In genomic region chr2:20670315-20671035, GRCh38 we compare ENCODE assay signal across 17 cellular contexts. TPM values are rescaled to one million over a fixed set of nuclear protein-coding genes. Genes with fewer than 3 reads are reported as not detected.
DNase-seq lines count a peak whose midpoint lies in the region; ATAC-seq and TF ChIP-seq lines count a peak whose summit lies in the region.
"Had no signal": no experiment of that assay in that cellular context is flagged by ENCODE, and none has a peak within 500 bp of the region (broad histone marks: within the 10 kb centered on the region; RNA-seq: fewer than 3 reads in every experiment).

No MANE protein-coding gene starts in this region.

- no peaks in the 10 kb centered on the region for H3K79me1 ChIP-seq in mesendoderm (ENCODE audit: low read length)

- no peak overlapping the region for H3K18ac ChIP-seq in mesendoderm (ENCODE audit: low read length)

- H3K36me3 ChIP-seq in H7 (replicated peaks; ENCODE audit: control insufficient read depth, insufficient read depth, low read length) (no peaks in the 10 kb centered on the region), ectodermal cell (ENCODE audit: control insufficient read depth, insufficient read depth, low read length) (no peaks in the 10 kb centered on the region), mesendoderm (ENCODE audit: control insufficient read depth, insufficient read depth, low read length) (no peaks in the 10 kb centered on the region), smooth muscle cell (ENCODE audit: low read depth) (no peaks in the 10 kb centered on the region)
- H3K36me3 ChIP-seq: gastroesophageal sphincter had no signal

- no peaks in the 10 kb centered on the region for H3F3A ChIP-seq in smooth muscle cell (ENCODE audit: low read depth)

- no peaks in the 10 kb centered on the region for H4K20me1 ChIP-seq in smooth muscle cell (ENCODE audit: low read depth)

- no peak overlapping the region for H3K27ac Mint-ChIP-seq in glutamatergic neuron (ENCODE audit: unreplicated experiment)
- H3K27ac Mint-ChIP-seq: activated T-helper 2 cell treated with anti-CD3 and anti-CD28 coated beads, Interferon-gamma antibody, Interleukin-2, Interleukin-4, amounts not matched to agents 10 μg/mL and 5 μg/mL and 100 μg/mL, durations not matched to agents 14 hours and 24 hours and 36 hours had no signal

- H3K36me3 Mint-ChIP-seq in glutamatergic neuron (ENCODE audit: unreplicated experiment), result no peaks in the 10 kb centered on the region
- H3K36me3 Mint-ChIP-seq: CD4-positive, alpha-beta memory T cell had no signal

- H3K4me3 Mint-ChIP-seq in glutamatergic neuron (ENCODE audit: unreplicated experiment), result no peak overlapping the region

- H3K27me3 Mint-ChIP-seq in glutamatergic neuron (ENCODE audit: unreplicated experiment), result peaks cover 31% of the 10 kb centered on the region

- no peak overlapping the region for H2AFZ ChIP-seq in smooth muscle cell (ENCODE audit: low read depth)

- H4K8ac ChIP-seq in mesendoderm (ENCODE audit: low read depth, low read length), result no peak overlapping the region

- H3K27ac ChIP-seq in ectodermal cell (ENCODE audit: insufficient read depth, low read depth, low read length, poor library complexity, severe bottlenecking), result no peak overlapping the region
- H3K27ac ChIP-seq in mesendoderm (ENCODE audit: low read depth, low read length), result no peak overlapping the region
- no peak overlapping the region for H3K27ac ChIP-seq in smooth muscle cell (ENCODE audit: low read depth)
- H3K27ac ChIP-seq: spleen, testis had no signal

- H3K79me2 ChIP-seq in mesendoderm (ENCODE audit: control insufficient read depth, insufficient read depth, low read length) (no peaks in the 10 kb centered on the region), smooth muscle cell (ENCODE audit: low read depth) (no peaks in the 10 kb centered on the region)

- no peak overlapping the region for H2BK15ac ChIP-seq in mesendoderm (replicated peaks; ENCODE audit: low read depth)

- H2BK120ac ChIP-seq in mesendoderm (ENCODE audit: low read depth, low read length), result no peak overlapping the region

- H3K9me3 ChIP-seq in ectodermal cell (ENCODE audit: control insufficient read depth, low read length), result no peaks in the 10 kb centered on the region
- H3K9me3 ChIP-seq in smooth muscle cell (replicated peaks; ENCODE audit: low read depth), result no peaks in the 10 kb centered on the region
- H3K9me3 ChIP-seq: gastroesophageal sphincter, spleen, testis had no signal

- no peak overlapping the region for H2AK5ac ChIP-seq in mesendoderm (ENCODE audit: low read length)

- H3K27me3 ChIP-seq in H7 (ENCODE audit: control insufficient read depth, insufficient read depth, low read length), result peaks cover 76% of the 10 kb centered on the region
- peaks cover 93% of the 10 kb centered on the region for H3K27me3 ChIP-seq in ectodermal cell (ENCODE audit: control insufficient read depth, insufficient read depth, low read length, poor library complexity, severe bottlenecking)
- H3K27me3 ChIP-seq in mesendoderm (ENCODE audit: insufficient read depth, low read length, poor library complexity), result peaks cover 55% of the 10 kb centered on the region
- H3K27me3 ChIP-seq in smooth muscle cell (ENCODE audit: low read depth), result peaks cover 85% of the 10 kb centered on the region

- no peak overlapping the region for H3K4me2 ChIP-seq in mesendoderm (ENCODE audit: low read length)
- H3K4me2 ChIP-seq in smooth muscle cell, result peak overlapping the region; percentile 44

- H3K4me1 Mint-ChIP-seq in glutamatergic neuron (ENCODE audit: low read depth, unreplicated experiment), result peaks cover 2% of the 10 kb centered on the region

- ATAC-seq in HG03097 (IDR thresholded peaks at IDR 0.05; ENCODE audit: low FRiP score, unreplicated experiment), result no peak
- ATAC-seq in HG03442 (IDR thresholded peaks at IDR 0.05; ENCODE audit: unreplicated experiment), result no peak
- no peak for ATAC-seq in GM18517 (IDR thresholded peaks at IDR 0.05; ENCODE audit: unreplicated experiment)
- ATAC-seq: gastroesophageal sphincter had no signal

- H4K5ac ChIP-seq in mesendoderm (ENCODE audit: low read length), result no peak overlapping the region

- peak overlapping the region; percentile 46 for H3K56ac ChIP-seq in mesendoderm (ENCODE audit: low read length)

- H3K23ac ChIP-seq in mesendoderm (ENCODE audit: low read length), result peak overlapping the region; percentile 92

- DNase-seq in H7 (peak; percentile 82), mesendoderm (peak; percentile 56), smooth muscle cell (lab: John Stamatoyannopoulos, UW; ENCODE audit: unreplicated experiment) (no peak), glutamatergic neuron (no peak)
- DNase-seq: activated CD4-positive, alpha-beta T cell treated with anti-CD3 and anti-CD28 coated beads for 48 hours; CD4-positive, alpha-beta memory T cell; NCI-H1092; NCI-H510A; spleen; testis had no signal

- 8 to 9% methylated on average over 83 of the region's 83 CpGs for WGBS in ectodermal cell, 2 experiments
- WGBS in mesendoderm (ENCODE audit: extremely low coverage, insufficient coverage, low lambda C conversion rate), result no CpG with 5 or more reads among the region's 83 CpGs
- WGBS in smooth muscle cell (ENCODE audit: low lambda C conversion rate), result 7% methylated on average over 78 of the region's 83 CpGs

- H3K4me1 ChIP-seq in ectodermal cell (ENCODE audit: control insufficient read depth, insufficient read depth, low read length) (peaks cover 41% of the 10 kb centered on the region), mesendoderm (ENCODE audit: control insufficient read depth, low read depth, low read length) (peaks cover 7% of the 10 kb centered on the region), smooth muscle cell (ENCODE audit: low read depth) (peaks cover 22% of the 10 kb centered on the region)

- H3K4ac ChIP-seq in mesendoderm (ENCODE audit: low read depth, low read length), result no peak overlapping the region

- no peak overlapping the region for H3K9ac ChIP-seq in mesendoderm (ENCODE audit: low read length)
- H3K9ac ChIP-seq in smooth muscle cell (ENCODE audit: low read depth), result no peak overlapping the region

- no peak overlapping the region for H2BK5ac ChIP-seq in mesendoderm (ENCODE audit: low read length)

- TF ChIP-seq CTCF in smooth muscle cell (IDR thresholded peaks at IDR 0.05; ENCODE audit: borderline replicate concordance, insufficient read depth, poor library complexity, severe bottlenecking) (no peak), glutamatergic neuron (IDR thresholded peaks at IDR 0.05; ENCODE audit: partially characterized antibody, unreplicated experiment) (no peak)

- H3K4me3 ChIP-seq in H7 (ENCODE audit: insufficient read depth, low read depth, low read length) (no peak overlapping the region), ectodermal cell (ENCODE audit: insufficient read depth, low read depth, low read length) (peak overlapping the region; percentile 16), mesendoderm (ENCODE audit: low read length) (no peak overlapping the region), smooth muscle cell (no peak overlapping the region)
- H3K4me3 ChIP-seq: testis had no signal

- H3K9me3 Mint-ChIP-seq in glutamatergic neuron (ENCODE audit: unreplicated experiment), result peaks cover 10% of the 10 kb centered on the region
- H3K9me3 Mint-ChIP-seq: activated T-helper 2 cell treated with anti-CD3 and anti-CD28 coated beads, Interferon-gamma antibody, Interleukin-2, Interleukin-4, amounts not matched to agents 10 μg/mL and 5 μg/mL and 100 μg/mL, durations not matched to agents 14 hours and 24 hours and 36 hours had no signal

RNA-seq across cellular contexts. Expression of gene GDF7, which starts 3.5 kb away (rescaled TPM):
- total RNA-seq in H7 (2014; rRNA removed; shearing (Covaris generic)), result 1.4 TPM in 2 replicates
- polyA plus RNA-seq in ectodermal cell (2013, experiment 1 of 4), result 9.3 TPM
- polyA plus RNA-seq in ectodermal cell (2013, experiment 2 of 4), result 9.5 TPM
- 9.9 TPM for polyA plus RNA-seq in ectodermal cell (2013, experiment 3 of 4)
- 12.2 TPM for polyA plus RNA-seq in ectodermal cell (2013, experiment 4 of 4)
- 0.03 TPM for polyA plus RNA-seq in mesendoderm (2013, experiment 1 of 2)
- polyA plus RNA-seq in mesendoderm (2013, experiment 2 of 2), result 0.01 TPM
- under 0.01 and 0.27 TPM in 2 replicates for total RNA-seq in smooth muscle cell
- not detected in 2 replicates for polyA plus RNA-seq in smooth muscle cell
- not detected for total RNA-seq in glutamatergic neuron (ENCODE audit: unreplicated experiment)
- total RNA-seq: myocyte had no signal

RNA-seq across cellular contexts. Expression of gene HS1BP3, which starts 19.6 kb away (rescaled TPM):
- total RNA-seq in H7 (2014; rRNA removed; shearing (Covaris generic)), result 30.2 and 41.3 TPM in 2 replicates
- polyA plus RNA-seq in ectodermal cell (2013, experiment 1 of 4), result 28.6 TPM
- 30.1 TPM for polyA plus RNA-seq in ectodermal cell (2013, experiment 2 of 4)
- 21.9 TPM for polyA plus RNA-seq in ectodermal cell (2013, experiment 3 of 4)
- 24.8 TPM for polyA plus RNA-seq in ectodermal cell (2013, experiment 4 of 4)
- polyA plus RNA-seq in mesendoderm (2013, experiment 1 of 2), result 4.5 TPM
- 5.0 TPM for polyA plus RNA-seq in mesendoderm (2013, experiment 2 of 2)
- total RNA-seq in smooth muscle cell (9.3 and 12.7 TPM in 2 replicates), glutamatergic neuron (ENCODE audit: unreplicated experiment) (23.8 TPM)
- 20.1 and 20.4 TPM in 2 replicates for polyA plus RNA-seq in smooth muscle cell

Comparison
In these comparisons a context has a peak if more than half of its experiments do, and no peak if none do; other contexts are left out.
1. DNase-seq: peak in H7 (single experiment) and mesendoderm (single experiment); none in smooth muscle cell (single experiment) and glutamatergic neuron (single experiment).